In genomic region chr4:87973283-87974169, GRCh38 we compare ENCODE assay signal across 8 cellular contexts. TPM values are rescaled to one million over a fixed set of nuclear protein-coding genes. Genes with fewer than 3 reads are reported as not detected.
DNase-seq lines count a peak whose midpoint lies in the region; ATAC-seq, FAIRE-seq and TF ChIP-seq lines count a peak whose summit lies in the region.

No MANE protein-coding gene starts in this region.

- H3K27ac ChIP-seq in KMS-11 (no peak overlapping the region), RWPE2 (ENCODE audit: poor library complexity, severe bottlenecking) (peak overlapping the region; percentile 50), brain microvascular endothelial cell (peak overlapping the region; percentile 75), small intestine (ENCODE audit: low read depth in 1 of 2, low read length in 1 of 2) (no peak overlapping the region)

- FAIRE-seq in small intestine (lab: Jason Lieb, UNC) = no peak

- no peak overlapping the region for H2AFZ ChIP-seq in KMS-11 (ENCODE audit: low read depth)

- H3K9me3 ChIP-seq in RWPE2 (ENCODE audit: severe bottlenecking) = no peaks in the 10 kb centered on the region
- no peaks in the 10 kb centered on the region for H3K9me3 ChIP-seq in small intestine (ENCODE audit: control insufficient read depth, low read depth)

- H3K79me2 ChIP-seq in KMS-11 (ENCODE audit: insufficient read depth, low read depth) = no peaks in the 10 kb centered on the region

- H3K36me3 ChIP-seq in KMS-11 (ENCODE audit: insufficient read depth) (no peaks in the 10 kb centered on the region), RWPE2 (ENCODE audit: low read depth) (no peaks in the 10 kb centered on the region), brain microvascular endothelial cell (replicated peaks) (no peaks in the 10 kb centered on the region), small intestine (ENCODE audit: control insufficient read depth in 2 of 2, insufficient read depth in 2 of 2, low read length in 2 of 2) (no peaks in the 10 kb centered on the region)

- H3K9ac ChIP-seq in KMS-11 = no peak overlapping the region

- no peak overlapping the region for H3K4me3 ChIP-seq in KMS-11 (IDR thresholded peaks at IDR 0.05; ENCODE audit: insufficient read depth, low read depth, low read length)
- peak overlapping the region; percentile 2 for H3K4me3 ChIP-seq in RWPE2 (ENCODE audit: severe bottlenecking)
- H3K4me3 ChIP-seq in brain microvascular endothelial cell (ENCODE audit: low read depth, low read length) = peak overlapping the region; percentile 16
- H3K4me3 ChIP-seq in small intestine (ENCODE audit: low read depth in 1 of 2, low read length in 2 of 2) = no peak overlapping the region

- 26 to 30% (median 29%) methylated on average over 14 of the region's 14 CpGs for WGBS in small intestine, 3 donors

- peaks cover 10% of the 10 kb centered on the region for H3K4me1 ChIP-seq in KMS-11 (ENCODE audit: low read depth, poor library complexity, severe bottlenecking)
- H3K4me1 ChIP-seq in RWPE2 (ENCODE audit: insufficient read depth, poor library complexity, severe bottlenecking) = peaks cover 17% of the 10 kb centered on the region
- no peaks in the 10 kb centered on the region for H3K4me1 ChIP-seq in small intestine (ENCODE audit: control insufficient read depth in 2 of 2, insufficient read depth in 1 of 2, low read depth in 1 of 2, low read length in 1 of 2)

- no peak overlapping the region for H3K4me2 ChIP-seq in KMS-11

- DNase-seq in GM04503 (ENCODE audit: low read depth) (peak; percentile 90), RWPE2 (ENCODE audit: low spot score) (no peak), brain microvascular endothelial cell (peak; percentile 76), iPS-NIHi11 (ENCODE audit: low spot score) (peak; percentile 57), small intestine (peak; percentile 40)
- no peak for DNase-seq in effector CD8-positive, alpha-beta T cell (lab: John Stamatoyannopoulos, UW)

- peak; percentile 83 for ATAC-seq in GM21786 (IDR thresholded peaks at IDR 0.05; ENCODE audit: unreplicated experiment)
- ATAC-seq in RWPE2 (ENCODE audit: low read depth) = peak; percentile 87

- H4K20me1 ChIP-seq in KMS-11 (ENCODE audit: insufficient read depth) = no peaks in the 10 kb centered on the region

- TF ChIP-seq CTCF in KMS-11 (conservative IDR thresholded peaks at IDR 0.05; ENCODE audit: low read depth, low read length) = peak; percentile 93
- peak; percentile 87 for TF ChIP-seq CTCF in RWPE2 (IDR thresholded peaks at IDR 0.05; ENCODE audit: poor library complexity, severe bottlenecking)
- TF ChIP-seq CTCF in brain microvascular endothelial cell (IDR thresholded peaks at IDR 0.05; ENCODE audit: low read depth, low read length, missing control alignments) = peak; percentile 85

- H3K27me3 ChIP-seq in KMS-11 (ENCODE audit: insufficient read depth, low read depth) (no peaks in the 10 kb centered on the region), RWPE2 (ENCODE audit: insufficient read depth, poor library complexity, severe bottlenecking) (no peaks in the 10 kb centered on the region), brain microvascular endothelial cell (replicated peaks) (no peaks in the 10 kb centered on the region), small intestine (ENCODE audit: control insufficient read depth in 2 of 2, insufficient read depth in 2 of 2, low read length in 2 of 2) (peaks cover 0 to 2% of the 10 kb centered on the region in 2 donors)

- in situ Hi-C loops in brain microvascular endothelial cell (cut with HindIII; ENCODE audit: low pct_ligation_motif_present, low sequenced_read_pairs) = loop anchor here (10.0 kb wide), 1 partner anchor 119 kb away; no protein-coding TSS in a partner anchor

RNA-seq across cellular contexts. Expression of gene SPP1, which starts 2.0 kb away (rescaled TPM):
- 10 to 100 TPM in 1 of 3 donors, 1 to 10 TPM in 2; 2.2 to 12.8 (median 3.0) TPM for polyA plus RNA-seq in small intestine

RNA-seq across cellular contexts. Expression of gene PKD2, which starts 33.9 kb away (rescaled TPM):
- polyA plus RNA-seq in small intestine = 1 to 10 TPM; 2.4 to 7.1 (median 3.1) TPM

Comparison
In these comparisons a context has a peak if more than half of its experiments do, and no peak if none do; other contexts are left out.
1. DNase-seq: peak in GM04503 (single experiment), brain microvascular endothelial cell (single experiment), iPS-NIHi11 (single experiment) and small intestine (single experiment); none in RWPE2 (single experiment) and effector CD8-positive, alpha-beta T cell (single experiment).
2. H3K27ac ChIP-seq: peak in RWPE2 (single experiment) and brain microvascular endothelial cell (single experiment); none in KMS-11 (single experiment) and small intestine (0 of 2).
3. H3K4me3 ChIP-seq: peak in RWPE2 (single experiment) and brain microvascular endothelial cell (single experiment); none in KMS-11 (single experiment) and small intestine (0 of 2).
4. Peak in every context shown above with its lines, with median percentiles within 50 percentile points of each other: CTCF ChIP-seq.